9 cellular contexts compared by ENCODE assay signal in the genomic region with DNA sequence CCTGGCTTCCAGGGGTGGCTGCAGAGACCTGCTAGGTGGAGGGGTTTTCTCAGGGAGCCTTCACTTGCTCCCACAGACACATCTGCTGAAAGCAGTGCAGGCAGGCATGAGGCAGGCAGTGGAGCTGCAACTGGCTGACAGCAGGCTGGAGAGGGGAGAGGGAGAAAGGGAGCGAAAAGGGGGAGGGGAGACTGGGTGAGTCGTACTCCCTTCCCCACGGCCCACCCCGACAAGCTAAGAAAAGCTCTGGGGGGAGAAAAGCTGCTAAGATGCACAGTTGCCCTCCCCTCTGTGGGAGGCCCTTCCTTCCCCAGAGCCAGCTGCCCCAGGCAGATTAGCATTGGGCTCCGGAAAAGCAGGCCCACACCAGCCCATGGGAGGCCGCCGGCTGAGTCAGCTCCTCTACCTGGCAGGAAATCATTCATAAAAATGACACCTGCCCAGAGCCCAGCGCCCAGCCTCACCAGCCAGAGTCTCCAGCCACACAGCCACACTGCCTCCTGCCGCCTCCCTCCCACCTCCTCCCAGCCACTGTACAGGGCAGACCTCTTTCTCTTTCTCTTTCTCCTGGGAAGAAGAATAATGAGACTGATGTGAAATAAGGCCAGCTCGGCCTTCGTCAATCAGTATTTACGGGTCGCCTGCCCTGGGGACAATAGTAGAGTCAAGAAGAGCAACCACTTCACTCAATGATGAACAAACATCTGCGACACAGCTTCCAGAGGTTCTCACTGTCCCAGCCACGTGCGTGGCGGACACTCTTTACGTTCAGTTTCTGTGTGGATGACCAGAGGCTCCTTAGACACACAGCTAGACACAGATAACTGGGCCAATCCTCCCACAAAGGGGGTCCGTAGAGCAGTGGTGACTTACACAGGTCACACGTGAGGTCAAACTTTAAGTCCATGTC. TPM values are rescaled to one million over a fixed set of nuclear protein-coding genes. Genes with fewer than 3 reads are reported as not detected.
DNase-seq lines count a peak whose midpoint lies in the region; FAIRE-seq and TF ChIP-seq lines count a peak whose summit lies in the region.
"Had no signal": no experiment of that assay in that cellular context is flagged by ENCODE, and none has a peak within 500 bp of the region (broad histone marks: within the 10 kb centered on the region; RNA-seq: fewer than 3 reads in every experiment).

No MANE protein-coding gene starts in this region.

- peak; percentile 37 to 84 for DNase-seq in NCI-H524 (lab: John Stamatoyannopoulos, UW)
- no peak for DNase-seq in NCI-H524 treated with DMSO at 0.1 percent for 48 hours (lab: John Stamatoyannopoulos, UW)
- DNase-seq in NCI-H226: peak; percentile 83
- DNase-seq in bronchial epithelial cell (ENCODE audit: low read depth): peak; percentile 70
- peak; percentile 33 for DNase-seq in occipital lobe (lab: John Stamatoyannopoulos, UW)
- DNase-seq in GM20000 (ENCODE audit: low spot score): no peak
- DNase-seq in Ammon's horn (ENCODE audit: low spot score): no peak
- DNase-seq in MG63: no peak

- H3K36me3 ChIP-seq in bronchial epithelial cell (ENCODE audit: control insufficient read depth, insufficient read depth, low read length) (no peaks in the 10 kb centered on the region), MG63 (no peaks in the 10 kb centered on the region)

- H3K4me3 ChIP-seq in bronchial epithelial cell (ENCODE audit: low read depth, low read length) (no peak overlapping the region), MG63 (no peak overlapping the region)
- H3K4me3 ChIP-seq: lung had no signal

- TF ChIP-seq CTCF in bronchial epithelial cell (IDR thresholded peaks at IDR 0.05; ENCODE audit: insufficient read depth, low read length, severe bottlenecking) (no peak), GM20000 (IDR thresholded peaks at IDR 0.05; ENCODE audit: extremely low read depth, missing control alignments) (no peak)

- no peak for FAIRE-seq in bronchial epithelial cell (lab: Jason Lieb, UNC)

- H3K27me3 ChIP-seq in bronchial epithelial cell (ENCODE audit: control insufficient read depth, insufficient read depth, low read length) (no peaks in the 10 kb centered on the region), MG63 (no peaks in the 10 kb centered on the region)

- H3K9me3 ChIP-seq in MG63: no peaks in the 10 kb centered on the region

RNA-seq across cellular contexts. Expression of gene C20orf203, which starts 7.7 kb away (rescaled TPM):
- total RNA-seq in bronchial epithelial cell: under 0.01 TPM in 2 replicates
- total RNA-seq in occipital lobe: 0.47 TPM
- not detected in 2 replicates for total RNA-seq in MG63 (2014; rRNA removed; shearing (Covaris generic); ENCODE audit: low replicate concordance)

Comparison
In these comparisons a context has a peak if more than half of its experiments do, and no peak if none do; other contexts are left out.
1. DNase-seq: peak in NCI-H524 (2 of 2), NCI-H226 (single experiment), bronchial epithelial cell (single experiment) and occipital lobe (single experiment); none in NCI-H524 treated with DMSO at 0.1 percent for 48 hours (single experiment), GM20000 (single experiment), Ammon's horn (single experiment) and MG63 (single experiment).